Comparison of ENCODE assay signal across 8 cellular contexts in genomic region chr20:23350007-23350854, GRCh38. TPM values are rescaled to one million over a fixed set of nuclear protein-coding genes. Genes with fewer than 3 reads are reported as not detected.
DNase-seq lines count a peak whose midpoint lies in the region; ATAC-seq and TF ChIP-seq lines count a peak whose summit lies in the region.

TSS of gene NXT1 (plus strand) at chr20:23350791. CDS start at chr20:23354042, 3,251 bp downstream.

- H3K4me1 ChIP-seq in heart left ventricle (peaks cover 4 to 27% (median 18%) of the 10 kb centered on the region in 12 donors), upper lobe of left lung (peaks cover 15 to 24% (median 20%) of the 10 kb centered on the region in 4 donors)

- H3K9me3 ChIP-seq in heart left ventricle (no peaks in the 10 kb centered on the region), upper lobe of left lung (no peaks in the 10 kb centered on the region)

- peak in 1 of 4 donors; percentile 68 for TF ChIP-seq EP300 in upper lobe of left lung (IDR thresholded peaks at IDR 0.05)

- H3K27me3 ChIP-seq in heart left ventricle (no peaks in the 10 kb centered on the region), upper lobe of left lung (no peaks in the 10 kb centered on the region)

- intact Hi-C loops in T-helper 1 cell treated with Interleukin-12 subunit alpha and Interleukin-12 subunit beta and Interleukin-4 antibody, amounts not matched to agents 30 ng/mL and 1 ng/mL, for 36 hours (cut with micrococcal nuclease), result loop anchor here (1.0 to 2.0 kb wide), 7 partner anchors 8 to 1599 kb away; partner anchors contain the start of genes CST7, GZF1 and NAPB
- intact Hi-C loops in heart left ventricle (cut with DNase I) (loop anchor here in 3 of 10 donors (1.0 to 10.0 kb wide), 4 partner anchors 8 to 257 kb away; partner anchors contain the start of gene CST9 (in 2 of the 3)), posterior cingulate gyrus (cut with DNase I) (loop anchor here (1.0 kb wide), 1 partner anchor 8 kb away; no protein-coding TSS in a partner anchor)

- H3K4me3 ChIP-seq in heart left ventricle (peak within 1 kb of the TSS; percentile 63 to 98 (median 90)), upper lobe of left lung (peak within 1 kb of the TSS; percentile 83 to 100 (median 93))

- peak; percentile 24 for TF ChIP-seq CTCF in GM13976 (IDR thresholded peaks at IDR 0.05; ENCODE audit: borderline replicate concordance, control extremely low read depth, extremely low read depth, insufficient read depth, missing control alignments)
- TF ChIP-seq CTCF in heart left ventricle (IDR thresholded peaks at IDR 0.05), result peak in 4 of 12 donors; percentile 3 to 35 (median 16)
- TF ChIP-seq CTCF in upper lobe of left lung (IDR thresholded peaks at IDR 0.05), result peak in 3 of 6 experiments; percentile 8 to 14 (median 12)

- ATAC-seq in HG02870 (IDR thresholded peaks at IDR 0.05; ENCODE audit: unreplicated experiment) (peak; percentile 77), heart left ventricle (peak; percentile 93 to 96 (median 94)), upper lobe of left lung (ENCODE audit: low FRiP score in 2 of 2) (peak; percentile 96)

- in situ Hi-C loops in GM13976 (cut with MboI; ENCODE audit: low sequenced_read_pairs, unreplicated experiment), result no loop called here

- H3K27ac ChIP-seq in heart left ventricle (peak within 1 kb of the TSS; percentile 93 to 100 (median 98)), upper lobe of left lung (peak within 1 kb of the TSS; percentile 98 to 99 (median 98))

- WGBS in heart left ventricle, 4 donors, result 0% methylated on average over 48 to 75 of the region's 75 CpGs
- WGBS in upper lobe of left lung, 2 donors, result 0% methylated on average over 35 to 75 of the region's 75 CpGs

- TF ChIP-seq POLR2A in heart left ventricle (IDR thresholded peaks at IDR 0.05), result peak; percentile 53 to 77
- TF ChIP-seq POLR2A in upper lobe of left lung (IDR thresholded peaks at IDR 0.05), result peak; percentile 10 to 84 (median 70)

- DNase-seq in GM13976 (ENCODE audit: low spot score) (peak; percentile 93), NCI-H146 treated with DMSO at 0.1 percent for 48 hours (lab: John Stamatoyannopoulos, UW; ENCODE audit: unreplicated experiment) (peak; percentile 97), amniotic epithelial cell (ENCODE audit: low read depth) (peak; percentile 99), heart left ventricle (peak; percentile 97 to 98 (median 97)), posterior cingulate gyrus (peak; percentile 94 to 100 (median 97)), upper lobe of left lung (peak; percentile 97 to 99)

- peaks cover 0 to 16% (median 12%) of the 10 kb centered on the region in 9 donors for H3K36me3 ChIP-seq in heart left ventricle
- H3K36me3 ChIP-seq in upper lobe of left lung, result peaks cover 0 to 14% (median 8%) of the 10 kb centered on the region in 4 donors

RNA-seq across cellular contexts. Expression of gene NXT1, which starts in this region (rescaled TPM):
- total RNA-seq in T-helper 1 cell treated with Interleukin-12 subunit alpha and Interleukin-12 subunit beta and Interleukin-4 antibody, amounts not matched to agents 30 ng/mL and 1 ng/mL, for 36 hours, result 40.4 and 40.8 TPM in 2 replicates
- 10 to 100 TPM in 3 of 9 donors, 1 to 10 TPM in 6; 4.2 to 13.8 (median 9.1) TPM for total RNA-seq in heart left ventricle
- 10 to 100 TPM in 1 of 2 donors, 1 to 10 TPM in 1; 5.7 to 20.1 TPM for polyA plus RNA-seq in heart left ventricle
- total RNA-seq in upper lobe of left lung, result 10 to 100 TPM in 5 of 6 donors, 1 to 10 TPM in 1; 7.3 to 39.4 (median 17.9) TPM

Comparison
In these comparisons a context has a peak if more than half of its experiments do, and no peak if none do; other contexts are left out.
1. Peak in every context shown above with its lines: DNase-seq, ATAC-seq, H3K4me3 ChIP-seq and H3K27ac ChIP-seq.